Comparison of ENCODE assay signal across 9 cellular contexts in genomic region chr4:36348403-36348938, GRCh38.
DNase-seq lines count a peak whose midpoint lies in the region; ATAC-seq lines count a peak whose summit lies in the region.
"Had no signal": no experiment of that assay in that cellular context is flagged by ENCODE, and none has a peak within 500 bp of the region (broad histone marks: within the 10 kb centered on the region; RNA-seq: fewer than 3 reads in every experiment).

No MANE protein-coding gene starts in this region.

- no peak overlapping the region for H3K4me3 ChIP-seq in H7 (ENCODE audit: insufficient read depth, low read depth, low read length)
- H3K4me3 ChIP-seq: heart right ventricle had no signal

- DNase-seq in memory B cell (ENCODE audit: low spot score in 2 of 2) (peak; percentile 13 to 40), H7 (no peak), NK-92 (lab: John Stamatoyannopoulos, UW; ENCODE audit: unreplicated experiment) (no peak), OCI-M1 (lab: John Stamatoyannopoulos, UW) (no peak), UCSD-AML1 (lab: John Stamatoyannopoulos, UW; ENCODE audit: unreplicated experiment) (no peak)
- DNase-seq: heart right ventricle had no signal

- H3K36me3 ChIP-seq in H7 (replicated peaks; ENCODE audit: control insufficient read depth, insufficient read depth, low read length), result no peaks in the 10 kb centered on the region
- H3K36me3 ChIP-seq: heart right ventricle had no signal

- peak overlapping the region; percentile 17 for H3K4me3 Mint-ChIP-seq in memory B cell

- H3K4me1 Mint-ChIP-seq in memory B cell, result peaks cover 23% of the 10 kb centered on the region

- H3K27me3 ChIP-seq in H7 (ENCODE audit: control insufficient read depth, insufficient read depth, low read length), result no peaks in the 10 kb centered on the region
- H3K27me3 ChIP-seq: heart right ventricle had no signal

- H3K36me3 Mint-ChIP-seq in memory B cell, result no peaks in the 10 kb centered on the region

- no peaks in the 10 kb centered on the region for H3K27me3 Mint-ChIP-seq in memory B cell

- peak overlapping the region; percentile 81 for H3K27ac Mint-ChIP-seq in memory B cell

- H3K9me3 Mint-ChIP-seq in memory B cell, result no peaks in the 10 kb centered on the region

- ATAC-seq in GM18502 (IDR thresholded peaks at IDR 0.05; ENCODE audit: poor library complexity, unreplicated experiment) (peak; percentile 95), GM21423 (IDR thresholded peaks at IDR 0.05; ENCODE audit: unreplicated experiment) (peak; percentile 92), HG03558 (IDR thresholded peaks at IDR 0.05; ENCODE audit: extremely low read depth, unreplicated experiment) (peak; percentile 75), memory B cell (ENCODE audit: low read depth) (peak; percentile 96)
- ATAC-seq: heart right ventricle had no signal

Comparison
In these comparisons a context has a peak if more than half of its experiments do, and no peak if none do; other contexts are left out.
1. DNase-seq: peak in memory B cell (2 of 2); none in H7 (single experiment), NK-92 (single experiment), OCI-M1 (single experiment) and UCSD-AML1 (single experiment).
2. Peak in every context shown above with its lines, with median percentiles within 50 percentile points of each other: ATAC-seq.